ENCODE assay signal across 10 cellular contexts in the genomic region with DNA sequence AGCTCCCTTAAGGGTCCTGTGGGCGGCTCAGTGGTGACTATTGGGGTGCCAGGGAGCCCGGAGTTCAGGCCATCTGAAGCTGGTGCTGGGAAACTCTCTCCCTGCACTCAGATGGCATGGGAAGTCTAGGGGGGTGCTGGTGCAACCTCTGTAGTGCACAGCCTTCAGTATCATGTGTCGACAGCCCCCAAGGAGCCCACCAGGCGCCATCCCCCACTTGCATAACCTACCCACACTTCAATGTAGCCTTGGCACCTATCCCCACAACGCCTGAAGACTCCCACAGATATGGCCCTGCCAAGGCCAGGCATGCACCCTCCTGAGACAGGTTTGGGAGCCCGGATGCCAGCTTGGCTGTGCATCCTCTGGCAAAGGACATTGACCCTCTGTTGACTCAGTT. TPM values are rescaled to one million over a fixed set of nuclear protein-coding genes. Genes with fewer than 3 reads are reported as not detected.
DNase-seq lines count a peak whose midpoint lies in the region; ATAC-seq and TF ChIP-seq lines count a peak whose summit lies in the region.
"Had no signal": no experiment of that assay in that cellular context is flagged by ENCODE, and none has a peak within 500 bp of the region (broad histone marks: within the 10 kb centered on the region; RNA-seq: fewer than 3 reads in every experiment).

No MANE protein-coding gene starts in this region.

- H3K4me1 ChIP-seq in mammary epithelial cell (ENCODE audit: insufficient read depth, low read length) (peaks cover 70% of the 10 kb centered on the region), muscle layer of duodenum (ENCODE audit: control insufficient read depth in 1 of 2, insufficient read depth in 2 of 2, low read length in 2 of 2) (peaks cover 9 to 25% of the 10 kb centered on the region in 2 donors), tibial artery (peaks cover 0 to 82% (median 67%) of the 10 kb centered on the region in 4 donors)

- no peak for DNase-seq in activated T-cell treated with anti-CD3 and anti-CD28 coated beads, Interleukin-2, amount 50 U/mL, for 24 hours
- no peak for DNase-seq in activated T-cell treated with anti-CD3 and anti-CD28 coated beads, Interleukin-2, amount 50 U/mL, for 48 hours
- DNase-seq in mammary epithelial cell, result no peak
- DNase-seq in tibial artery, result peak in 1 of 2 donors; percentile 72
- DNase-seq in kidney tubule cell (ENCODE audit: low spot score), result no peak
- no peak for DNase-seq in SIG-M5 (lab: John Stamatoyannopoulos, UW)
- DNase-seq: activated CD4-positive, alpha-beta T cell treated with anti-CD3 and anti-CD28 coated beads for 4 hours; NCI-H1092 treated with DMSO at 0.1 percent for 48 hours had no signal

- H3K9me3 Mint-ChIP-seq in activated T-cell treated with anti-CD3 and anti-CD28 coated beads, Interleukin-2, amount 50 U/mL, for 24 hours, result no peaks in the 10 kb centered on the region

- CTCF ChIA-PET in mammary epithelial cell (lab: Charles Lee; ENCODE audit: low non-redundant PET), result no interaction called here

- dilution Hi-C loops in mammary epithelial cell (cut with HindIII; ENCODE audit: low sequenced_read_pairs), result no loop called here

- no peaks in the 10 kb centered on the region for H3K79me2 ChIP-seq in mammary epithelial cell (ENCODE audit: insufficient read depth, low read length)

- no peak overlapping the region for H3K4me2 ChIP-seq in mammary epithelial cell (ENCODE audit: insufficient read depth, low read depth, low read length)

- H3K4me3 Mint-ChIP-seq in activated T-cell treated with anti-CD3 and anti-CD28 coated beads, Interleukin-2, amount 50 U/mL, for 24 hours, result no peak overlapping the region

- H3K27ac ChIP-seq in mammary epithelial cell (ENCODE audit: insufficient read depth, low read depth, low read length) (peak overlapping the region; percentile 30), muscle layer of duodenum (ENCODE audit: low read length) (peak overlapping the region; percentile 84), tibial artery (peak overlapping the region; percentile 99)

- no peak overlapping the region for H3K9ac ChIP-seq in mammary epithelial cell (ENCODE audit: insufficient read depth, low read length)

- peak overlapping the region; percentile 47 for H3K27ac Mint-ChIP-seq in activated T-cell treated with anti-CD3 and anti-CD28 coated beads, Interleukin-2, amount 50 U/mL, for 24 hours

- H2AFZ ChIP-seq in mammary epithelial cell (ENCODE audit: low read depth, low read length), result no peak overlapping the region

- no TSS peak for BruUV-seq in mammary epithelial cell (replicated peaks; lab: Mats Ljungman, UMichigan)

- no peak for TF ChIP-seq CTCF in mammary epithelial cell (conservative IDR thresholded peaks at IDR 0.05 in 1 of 2, IDR thresholded peaks at IDR 0.05 in 1 of 2; ENCODE audit: extremely low read depth in 1 of 2, insufficient read depth in 1 of 2, low read depth in 1 of 2, low read length in 2 of 2)
- TF ChIP-seq CTCF in tibial artery (IDR thresholded peaks at IDR 0.05), result no peak

- in situ Hi-C loops in mammary epithelial cell (cut with MboI; ENCODE audit: low sequenced_read_pairs in 2 of 2), result no loop called here

- no peaks in the 10 kb centered on the region for H3K27me3 ChIP-seq in mammary epithelial cell (ENCODE audit: insufficient read depth, low read length)
- H3K27me3 ChIP-seq in muscle layer of duodenum (ENCODE audit: low read depth, low read length), result no peaks in the 10 kb centered on the region
- H3K27me3 ChIP-seq in tibial artery, result no peaks in the 10 kb centered on the region

- no peaks in the 10 kb centered on the region for H3K27me3 Mint-ChIP-seq in activated T-cell treated with anti-CD3 and anti-CD28 coated beads, Interleukin-2, amount 50 U/mL, for 24 hours

- H3K4me1 Mint-ChIP-seq in activated T-cell treated with anti-CD3 and anti-CD28 coated beads, Interleukin-2, amount 50 U/mL, for 24 hours (ENCODE audit: low read depth), result peaks cover 50% of the 10 kb centered on the region

- no peaks in the 10 kb centered on the region for H3K36me3 Mint-ChIP-seq in activated T-cell treated with anti-CD3 and anti-CD28 coated beads, Interleukin-2, amount 50 U/mL, for 24 hours (ENCODE audit: low read depth)

- H3K36me3 ChIP-seq in mammary epithelial cell (ENCODE audit: insufficient read depth, low read length), result no peaks in the 10 kb centered on the region
- peaks cover 0 to 26% of the 10 kb centered on the region in 2 donors for H3K36me3 ChIP-seq in muscle layer of duodenum (ENCODE audit: control insufficient read depth in 1 of 2, insufficient read depth in 2 of 2, low read length in 2 of 2)
- H3K36me3 ChIP-seq in tibial artery, result no peaks in the 10 kb centered on the region

- ATAC-seq in HG03108 (IDR thresholded peaks at IDR 0.05; ENCODE audit: unreplicated experiment), result no peak

- H3K9me3 ChIP-seq in mammary epithelial cell (replicated peaks; ENCODE audit: insufficient read depth, low read length), result no peaks in the 10 kb centered on the region
- H3K9me3 ChIP-seq in muscle layer of duodenum (ENCODE audit: control insufficient read depth in 1 of 2, low read length in 2 of 2), result no peaks in the 10 kb centered on the region
- no peaks in the 10 kb centered on the region for H3K9me3 ChIP-seq in tibial artery

- no peaks in the 10 kb centered on the region for H4K20me1 ChIP-seq in mammary epithelial cell (ENCODE audit: insufficient read depth, low read length)

- H3K4me3 ChIP-seq in mammary epithelial cell (replicated peaks in 1 of 3; ENCODE audit: insufficient read depth in 1 of 3, low read depth in 2 of 3, low read length in 3 of 3) (no peak overlapping the region), muscle layer of duodenum (ENCODE audit: low read depth in 1 of 2, low read length in 2 of 2) (peak overlapping the region in 1 of 2 donors; percentile 6), tibial artery (no peak overlapping the region)

- intact Hi-C loops in mammary epithelial cell (cut with micrococcal nuclease) (no loop called here), tibial artery (cut with DNase I; ENCODE audit: low total_unique reads) (loop anchor here (10.0 kb wide), 2 partner anchors 694 to 1054 kb away; a partner anchor contains a TSS)

- whole genome bisulfite sequencing in mammary epithelial cell (ENCODE audit: low coverage, missing lambda C conversion rate), result 26% methylated on average over 6 of the region's 6 CpGs

RNA-seq across cellular contexts. Expression of a gene that starts 27.7 kb away (rescaled TPM):
- total RNA-seq in mammary epithelial cell, result under 1 TPM in 1 of 2 donors, not detected in 1; 0.73 TPM
- polyA plus RNA-seq in mammary epithelial cell, result not detected
- not detected for polyA minus RNA-seq in mammary epithelial cell

RNA-seq across cellular contexts. Expression of a gene that starts 54.0 kb away (rescaled TPM):
- 1 to 10 TPM; 3.2 to 5.4 TPM for total RNA-seq in mammary epithelial cell
- 1.3 TPM for polyA plus RNA-seq in mammary epithelial cell
- polyA minus RNA-seq in mammary epithelial cell, result 1.8 TPM

RNA-seq across cellular contexts. Expression of a gene that starts 56.6 kb away (rescaled TPM):
- total RNA-seq in mammary epithelial cell, result 1 to 10 TPM; 1.0 to 3.8 TPM
- polyA plus RNA-seq in mammary epithelial cell, result 2.2 TPM
- 1.0 TPM for polyA minus RNA-seq in mammary epithelial cell

RNA-seq across cellular contexts. Expression of a gene that starts 56.7 kb away (rescaled TPM):
- total RNA-seq in mammary epithelial cell, result 10 to 100 TPM; 31.7 to 58.8 TPM
- polyA plus RNA-seq in mammary epithelial cell, result 21.0 TPM
- 16.1 TPM for polyA minus RNA-seq in mammary epithelial cell

Comparison
In these comparisons a context has a peak if more than half of its experiments do, and no peak if none do; other contexts are left out.
1. H3K27ac ChIP-seq: peak in every context shown above with its lines; median percentile 99 in tibial artery; 84 in muscle layer of duodenum; 30 in mammary epithelial cell.